ENCODE assay signal across 15 cellular contexts in the genomic region with DNA sequence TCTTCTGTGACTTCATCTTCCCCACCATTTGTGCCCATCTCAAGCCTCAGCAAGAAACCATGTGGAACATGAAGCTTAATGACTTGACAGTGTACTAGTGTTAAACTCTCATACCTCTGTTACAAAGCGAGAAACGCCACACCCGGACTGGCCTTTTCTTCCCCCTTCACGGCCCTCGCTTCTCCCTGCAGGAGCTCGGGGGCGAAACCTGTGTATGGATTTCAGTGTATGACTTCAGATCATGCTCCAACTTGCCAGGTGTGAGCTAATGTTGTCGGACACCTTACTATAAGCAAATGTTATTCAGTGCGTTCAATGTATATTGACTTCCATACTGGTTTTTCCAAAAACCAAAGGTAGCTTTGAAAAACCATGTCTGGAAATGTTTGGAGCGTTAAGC. TPM values are rescaled to one million over a fixed set of nuclear protein-coding genes. Genes with fewer than 3 reads are reported as not detected.
"Had no signal": no experiment of that assay in that cellular context is flagged by ENCODE, and none has a peak within 500 bp of the region (broad histone marks: within the 10 kb centered on the region; RNA-seq: fewer than 3 reads in every experiment).

No MANE protein-coding gene starts in this region.

- H3K4me1 ChIP-seq: body of pancreas, gastrocnemius medialis, right atrium auricular region, tibial nerve had no signal

- DNase-seq: activated CD4-positive, alpha-beta T cell treated with anti-CD3 and anti-CD28 coated beads for 1 hour; activated CD4-positive, alpha-beta T cell treated with anti-CD3 and anti-CD28 coated beads, Interleukin-2, amount 50 U/mL, for 48 hours; activated naive CD4-positive, alpha-beta T cell treated with Interleukin-2 at 50 U/mL for 16 hours; body of pancreas; dorsolateral prefrontal cortex; gastrocnemius medialis; posterior cingulate gyrus; small intestine; T-helper 9 cell had no signal

- ATAC-seq: body of pancreas, gastrocnemius medialis had no signal

- H3K27me3 ChIP-seq: body of pancreas, dorsolateral prefrontal cortex, gastrocnemius medialis, right atrium auricular region, tibial nerve had no signal

- H3K4me3 ChIP-seq: body of pancreas, dorsolateral prefrontal cortex, gastrocnemius medialis, right atrium auricular region, tibial nerve had no signal

- FAIRE-seq: endometrium, small intestine had no signal

- H3K27ac ChIP-seq: body of pancreas, gastrocnemius medialis, right atrium auricular region, tibial nerve had no signal

- H3K9me3 ChIP-seq: body of pancreas, gastrocnemius medialis, right atrium auricular region, tibial nerve had no signal

RNA-seq across cellular contexts. Expression of a gene that starts 20.1 kb away (rescaled TPM):
- total RNA-seq: body of pancreas, chondrocyte, kidney epithelial cell, right atrium auricular region, tibial nerve had no signal
- polyA plus RNA-seq: fibroblast of lung had no signal
